ENCODE assay signal across 8 cellular contexts in genomic region chr22:46007003-46007847, GRCh38. TPM values are rescaled to one million over a fixed set of nuclear protein-coding genes. Genes with fewer than 3 reads are reported as not detected.
DNase-seq lines count a peak whose midpoint lies in the region.

No MANE protein-coding gene starts in this region.

- intact Hi-C loops in dendritic cell treated with granulocyte-macrophage colony-stimulating factor and Interleukin-4, amounts not matched to agents 40 ng/mL and 50 ng/mL, for 4 days (cut with micrococcal nuclease): loop anchor here (2.0 to 10.0 kb wide), 2 partner anchors 40 to 288 kb away; partner anchors contain the start of gene GTSE1

- peaks cover 66% of the 10 kb centered on the region for H3K4me1 Mint-ChIP-seq in dendritic cell treated with granulocyte-macrophage colony-stimulating factor and Interleukin-4, amounts not matched to agents 40 ng/mL and 50 ng/mL, for 4 days (ENCODE audit: low read depth)

- peak overlapping the region; percentile 59 for H3K4me3 Mint-ChIP-seq in dendritic cell treated with granulocyte-macrophage colony-stimulating factor and Interleukin-4, amounts not matched to agents 40 ng/mL and 50 ng/mL, for 4 days

- DNase-seq in DMS53 treated with DMSO at 0.1 percent for 48 hours (lab: John Stamatoyannopoulos, UW; ENCODE audit: unreplicated experiment) (peak; percentile 32), NCI-H460 (ENCODE audit: extremely low read depth, low read depth) (peak; percentile 75), mucosa of gallbladder (ENCODE audit: low spot score) (peak; percentile 46), NCI-H1694 treated with DMSO at 0.1 percent for 48 hours (lab: John Stamatoyannopoulos, UW) (no peak), retina (no peak), NCI-H748 treated with DMSO at 0.1 percent for 48 hours (lab: John Stamatoyannopoulos, UW) (no peak)
- DNase-seq in activated naive CD4-positive, alpha-beta T cell treated with Interleukin-2 at 50 U/mL for 16 hours: no peak

- peaks cover 11% of the 10 kb centered on the region for H3K36me3 Mint-ChIP-seq in dendritic cell treated with granulocyte-macrophage colony-stimulating factor and Interleukin-4, amounts not matched to agents 40 ng/mL and 50 ng/mL, for 4 days (ENCODE audit: low read depth)

- H3K27me3 Mint-ChIP-seq in dendritic cell treated with granulocyte-macrophage colony-stimulating factor and Interleukin-4, amounts not matched to agents 40 ng/mL and 50 ng/mL, for 4 days: no peaks in the 10 kb centered on the region

- peaks cover 20% of the 10 kb centered on the region for H3K9me3 Mint-ChIP-seq in dendritic cell treated with granulocyte-macrophage colony-stimulating factor and Interleukin-4, amounts not matched to agents 40 ng/mL and 50 ng/mL, for 4 days

- peak overlapping the region; percentile 82 for H3K27ac Mint-ChIP-seq in dendritic cell treated with granulocyte-macrophage colony-stimulating factor and Interleukin-4, amounts not matched to agents 40 ng/mL and 50 ng/mL, for 4 days

RNA-seq across cellular contexts. Expression of gene WNT7B, which starts 30.3 kb away (rescaled TPM):
- not detected in 2 replicates for total RNA-seq in NCI-H460 (2014; rRNA removed; shearing (Covaris generic))
- not detected in 2 replicates for polyA plus RNA-seq in NCI-H460 (2014; cell fraction: nucleus; rRNA removed)
- 22.1 TPM for total RNA-seq in mucosa of gallbladder

Comparison
In these comparisons a context has a peak if more than half of its experiments do, and no peak if none do; other contexts are left out.
1. DNase-seq: peak in DMS53 treated with DMSO at 0.1 percent for 48 hours (single experiment), NCI-H460 (single experiment) and mucosa of gallbladder (single experiment); none in NCI-H1694 treated with DMSO at 0.1 percent for 48 hours (single experiment), retina (single experiment), NCI-H748 treated with DMSO at 0.1 percent for 48 hours (single experiment) and activated naive CD4-positive, alpha-beta T cell treated with Interleukin-2 at 50 U/mL for 16 hours (single experiment).
2. RNA of gene WNT7B, which starts 30.3 kb away (total RNA-seq): 22.1 TPM in mucosa of gallbladder (single experiment); not detected in NCI-H460; every median in the first group is over 10 times any median in the second.